In genomic region chr6:166412156-166412910, GRCh38 we compare ENCODE assay signal across 22 cellular contexts. TPM values are rescaled to one million over a fixed set of nuclear protein-coding genes. Genes with fewer than 3 reads are reported as not detected.
DNase-seq lines count a peak whose midpoint lies in the region; ATAC-seq and TF ChIP-seq lines count a peak whose summit lies in the region.
"Had no signal": no experiment of that assay in that cellular context is flagged by ENCODE, and none has a peak within 500 bp of the region (broad histone marks: within the 10 kb centered on the region; RNA-seq: fewer than 3 reads in every experiment).

No MANE protein-coding gene starts in this region.

- DNase-seq in activated CD4-positive, CD25-positive, alpha-beta regulatory T cell treated with anti-CD3 and anti-CD28 coated beads, Interleukin-2, amount 50 U/mL, for 72 hours = peak; percentile 29
- peak; percentile 49 for DNase-seq in natural killer cell treated with Interleukin-12 subunit alpha and Interleukin-12 subunit beta and Interleukin-15 and Interleukin-18, amount 100 ng/mL, for 72 hours (ENCODE audit: low spot score)
- no peak for DNase-seq in natural killer cell
- no peak for DNase-seq in activated naive CD8-positive, alpha-beta T cell treated with anti-CD3 and anti-CD28 coated beads, Interleukin-2, amount 10 ng/mL, durations not matched to agents 7 days and 5 days
- no peak for DNase-seq in stimulated activated effector memory CD8-positive, alpha-beta T cell treated with anti-CD3 and anti-CD28 coated beads, Interleukin-12 subunit alpha, Interleukin-12 subunit beta, amount 100 ng/mL, for 72 hours (ENCODE audit: low spot score in 2 of 2)
- no peak for DNase-seq in COLO668 (lab: John Stamatoyannopoulos, UW; ENCODE audit: unreplicated experiment)
- DNase-seq in UCSD-AML1 (lab: John Stamatoyannopoulos, UW; ENCODE audit: unreplicated experiment) = no peak
- DNase-seq: activated CD8-positive, alpha-beta memory T cell treated with anti-CD3 and anti-CD28 coated beads, Interleukin-2, amount 50 U/mL, for 48 hours; cerebellar nuclear complex; dorsolateral prefrontal cortex; HFFc6; hypothalamus; KG1; left lung; mesendoderm; NCI-H1436 treated with DMSO at 0.1 percent for 48 hours; NCI-H446; NCI-H774; nucleus accumbens; trophoblast cell had no signal

- peaks cover 23 to 34% of the 10 kb centered on the region in 2 donors for H3K27me3 Mint-ChIP-seq in natural killer cell treated with Interleukin-12 subunit alpha and Interleukin-12 subunit beta and Interleukin-15 and Interleukin-18, amount 100 ng/mL, for 72 hours
- peaks cover 18 to 29% of the 10 kb centered on the region in 2 donors for H3K27me3 Mint-ChIP-seq in natural killer cell (ENCODE audit: low read depth in 2 of 2)
- peaks cover 11% of the 10 kb centered on the region for H3K27me3 Mint-ChIP-seq in activated naive CD8-positive, alpha-beta T cell treated with anti-CD3 and anti-CD28 coated beads, Interleukin-2, amount 10 ng/mL, durations not matched to agents 7 days and 5 days

- H3K4me1 Mint-ChIP-seq in natural killer cell treated with Interleukin-12 subunit alpha and Interleukin-12 subunit beta and Interleukin-15 and Interleukin-18, amount 100 ng/mL, for 72 hours (ENCODE audit: low read depth in 2 of 2) = peaks cover 28 to 38% of the 10 kb centered on the region in 2 donors
- H3K4me1 Mint-ChIP-seq in natural killer cell = peaks cover 38 to 54% of the 10 kb centered on the region in 2 donors
- H3K4me1 Mint-ChIP-seq in activated naive CD8-positive, alpha-beta T cell treated with anti-CD3 and anti-CD28 coated beads, Interleukin-2, amount 10 ng/mL, durations not matched to agents 7 days and 5 days = peaks cover 53% of the 10 kb centered on the region
- peaks cover 73% of the 10 kb centered on the region for H3K4me1 Mint-ChIP-seq in stimulated activated effector memory CD8-positive, alpha-beta T cell treated with anti-CD3 and anti-CD28 coated beads, Interleukin-12 subunit alpha, Interleukin-12 subunit beta, amount 100 ng/mL, for 72 hours

- POLR2A ChIA-PET in activated naive CD8-positive, alpha-beta T cell treated with anti-CD3 and anti-CD28 coated beads, Interleukin-2, amount 10 ng/mL, durations not matched to agents 7 days and 5 days (lab: Charles Lee) = no interaction called here

- ATAC-seq in activated CD4-positive, CD25-positive, alpha-beta regulatory T cell treated with anti-CD3 and anti-CD28 coated beads, Interleukin-2, amount 50 U/mL, for 24 hours = no peak
- no peak for ATAC-seq in natural killer cell treated with Interleukin-12 subunit alpha and Interleukin-12 subunit beta and Interleukin-15 and Interleukin-18, amount 100 ng/mL, for 72 hours
- ATAC-seq in natural killer cell = no peak
- ATAC-seq in activated naive CD8-positive, alpha-beta T cell treated with anti-CD3 and anti-CD28 coated beads, Interleukin-2, amount 10 ng/mL, durations not matched to agents 7 days and 5 days (ENCODE audit: low read depth) = no peak
- no peak for ATAC-seq in stimulated activated effector memory CD8-positive, alpha-beta T cell treated with anti-CD3 and anti-CD28 coated beads, Interleukin-12 subunit alpha, Interleukin-12 subunit beta, amount 100 ng/mL, for 72 hours
- ATAC-seq: left lung had no signal

- peaks cover 17% of the 10 kb centered on the region for H3K36me3 Mint-ChIP-seq in natural killer cell treated with Interleukin-12 subunit alpha and Interleukin-12 subunit beta and Interleukin-15 and Interleukin-18, amount 100 ng/mL, for 72 hours
- no peaks in the 10 kb centered on the region for H3K36me3 Mint-ChIP-seq in natural killer cell
- H3K36me3 Mint-ChIP-seq in activated naive CD8-positive, alpha-beta T cell treated with anti-CD3 and anti-CD28 coated beads, Interleukin-2, amount 10 ng/mL, durations not matched to agents 7 days and 5 days = peaks cover 15% of the 10 kb centered on the region
- peaks cover 14% of the 10 kb centered on the region for H3K36me3 Mint-ChIP-seq in stimulated activated effector memory CD8-positive, alpha-beta T cell treated with anti-CD3 and anti-CD28 coated beads, Interleukin-12 subunit alpha, Interleukin-12 subunit beta, amount 100 ng/mL, for 72 hours

- no peak for TF ChIP-seq CTCF in natural killer cell (IDR thresholded peaks at IDR 0.05)

- no peak overlapping the region for H3K27ac Mint-ChIP-seq in natural killer cell treated with Interleukin-12 subunit alpha and Interleukin-12 subunit beta and Interleukin-15 and Interleukin-18, amount 100 ng/mL, for 72 hours
- H3K27ac Mint-ChIP-seq in natural killer cell = peak overlapping the region in 1 of 2 donors; percentile 18
- H3K27ac Mint-ChIP-seq in activated naive CD8-positive, alpha-beta T cell treated with anti-CD3 and anti-CD28 coated beads, Interleukin-2, amount 10 ng/mL, durations not matched to agents 7 days and 5 days = peak overlapping the region; percentile 30
- no peak overlapping the region for H3K27ac Mint-ChIP-seq in stimulated activated effector memory CD8-positive, alpha-beta T cell treated with anti-CD3 and anti-CD28 coated beads, Interleukin-12 subunit alpha, Interleukin-12 subunit beta, amount 100 ng/mL, for 72 hours
- H3K27ac Mint-ChIP-seq: GM23338, HFFc6 had no signal

- H3K4me3 Mint-ChIP-seq in natural killer cell treated with Interleukin-12 subunit alpha and Interleukin-12 subunit beta and Interleukin-15 and Interleukin-18, amount 100 ng/mL, for 72 hours = no peak overlapping the region
- H3K4me3 Mint-ChIP-seq in natural killer cell = no peak overlapping the region
- H3K4me3 Mint-ChIP-seq in activated naive CD8-positive, alpha-beta T cell treated with anti-CD3 and anti-CD28 coated beads, Interleukin-2, amount 10 ng/mL, durations not matched to agents 7 days and 5 days = peak overlapping the region; percentile 78
- H3K4me3 Mint-ChIP-seq in stimulated activated effector memory CD8-positive, alpha-beta T cell treated with anti-CD3 and anti-CD28 coated beads, Interleukin-12 subunit alpha, Interleukin-12 subunit beta, amount 100 ng/mL, for 72 hours = peak overlapping the region; percentile 55
- H3K4me3 Mint-ChIP-seq: GM23338, HFFc6 had no signal

- intact Hi-C loops in natural killer cell (cut with micrococcal nuclease) = no loop called here

- H3K9me3 Mint-ChIP-seq in natural killer cell treated with Interleukin-12 subunit alpha and Interleukin-12 subunit beta and Interleukin-15 and Interleukin-18, amount 100 ng/mL, for 72 hours = peaks cover 14% of the 10 kb centered on the region
- peaks cover 3 to 12% of the 10 kb centered on the region in 2 donors for H3K9me3 Mint-ChIP-seq in natural killer cell
- H3K9me3 Mint-ChIP-seq in activated naive CD8-positive, alpha-beta T cell treated with anti-CD3 and anti-CD28 coated beads, Interleukin-2, amount 10 ng/mL, durations not matched to agents 7 days and 5 days = peaks cover 8% of the 10 kb centered on the region
- peaks cover 9% of the 10 kb centered on the region for H3K9me3 Mint-ChIP-seq in stimulated activated effector memory CD8-positive, alpha-beta T cell treated with anti-CD3 and anti-CD28 coated beads, Interleukin-12 subunit alpha, Interleukin-12 subunit beta, amount 100 ng/mL, for 72 hours

RNA-seq across cellular contexts. Expression of gene MPC1, which starts 29.6 kb away (rescaled TPM):
- total RNA-seq in natural killer cell treated with Interleukin-12 subunit alpha and Interleukin-12 subunit beta and Interleukin-15 and Interleukin-18, amount 100 ng/mL, for 72 hours = 10 to 100 TPM; 11.5 to 30.4 TPM
- total RNA-seq in natural killer cell = 10 to 100 TPM; 26.3 to 31.1 (median 30.4) TPM
- 10 to 100 TPM; 28.7 to 29.6 TPM for total RNA-seq in activated naive CD8-positive, alpha-beta T cell treated with anti-CD3 and anti-CD28 coated beads, Interleukin-2, amount 10 ng/mL, durations not matched to agents 7 days and 5 days

Comparison
In these comparisons a context has a peak if more than half of its experiments do, and no peak if none do; other contexts are left out.
1. DNase-seq: peak in activated CD4-positive, CD25-positive, alpha-beta regulatory T cell treated with anti-CD3 and anti-CD28 coated beads, Interleukin-2, amount 50 U/mL, for 72 hours (single experiment) and natural killer cell treated with Interleukin-12 subunit alpha and Interleukin-12 subunit beta and Interleukin-15 and Interleukin-18, amount 100 ng/mL, for 72 hours (single experiment); none in natural killer cell (single experiment), activated naive CD8-positive, alpha-beta T cell treated with anti-CD3 and anti-CD28 coated beads, Interleukin-2, amount 10 ng/mL, durations not matched to agents 7 days and 5 days (single experiment), stimulated activated effector memory CD8-positive, alpha-beta T cell treated with anti-CD3 and anti-CD28 coated beads, Interleukin-12 subunit alpha, Interleukin-12 subunit beta, amount 100 ng/mL, for 72 hours (0 of 2), COLO668 (single experiment) and UCSD-AML1 (single experiment).
2. H3K4me3 Mint-ChIP-seq: peak in activated naive CD8-positive, alpha-beta T cell treated with anti-CD3 and anti-CD28 coated beads, Interleukin-2, amount 10 ng/mL, durations not matched to agents 7 days and 5 days (single experiment) and stimulated activated effector memory CD8-positive, alpha-beta T cell treated with anti-CD3 and anti-CD28 coated beads, Interleukin-12 subunit alpha, Interleukin-12 subunit beta, amount 100 ng/mL, for 72 hours (single experiment); none in natural killer cell treated with Interleukin-12 subunit alpha and Interleukin-12 subunit beta and Interleukin-15 and Interleukin-18, amount 100 ng/mL, for 72 hours (single experiment) and natural killer cell (single experiment).